ENCODE assay signal across 1 cellular context in the genomic region with DNA sequence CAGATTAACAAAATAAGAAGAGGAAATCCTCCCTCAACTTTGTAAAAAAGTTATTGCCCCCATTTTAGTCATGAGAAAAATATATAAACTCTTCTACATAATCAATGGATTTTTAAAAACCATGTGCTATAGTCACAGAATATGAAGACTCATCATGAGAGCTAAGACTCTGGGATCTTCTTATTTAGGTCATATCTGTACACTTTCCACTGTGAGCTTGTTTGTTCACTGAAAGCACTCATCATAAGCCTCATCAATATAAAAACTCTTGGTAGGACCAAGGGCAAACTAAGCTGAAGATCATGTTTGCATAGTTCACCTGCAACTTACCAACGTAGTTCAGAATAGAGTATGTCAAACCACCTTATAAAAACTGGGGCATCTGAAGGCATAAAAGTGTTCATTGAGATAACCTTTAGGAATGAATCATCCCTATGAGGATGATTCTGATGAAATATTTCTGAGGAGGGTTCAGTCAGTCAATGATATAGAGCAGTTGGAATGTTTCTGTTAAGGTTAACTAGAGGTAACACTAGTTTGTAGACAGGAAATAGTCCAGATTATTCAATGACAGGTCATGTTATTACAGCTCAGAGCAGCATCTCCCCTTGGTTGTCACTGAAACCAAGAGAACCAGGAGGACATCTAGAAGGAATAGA.
TF ChIP-seq lines count a peak whose summit lies in the region.

No MANE protein-coding gene starts in this region.

TF ChIP-seq in HepG2, 621 proteins besides CTCF, POLR2A, EP300 and RAD21 (continued from another document):
- TF ChIP-seq, protein P1, sequence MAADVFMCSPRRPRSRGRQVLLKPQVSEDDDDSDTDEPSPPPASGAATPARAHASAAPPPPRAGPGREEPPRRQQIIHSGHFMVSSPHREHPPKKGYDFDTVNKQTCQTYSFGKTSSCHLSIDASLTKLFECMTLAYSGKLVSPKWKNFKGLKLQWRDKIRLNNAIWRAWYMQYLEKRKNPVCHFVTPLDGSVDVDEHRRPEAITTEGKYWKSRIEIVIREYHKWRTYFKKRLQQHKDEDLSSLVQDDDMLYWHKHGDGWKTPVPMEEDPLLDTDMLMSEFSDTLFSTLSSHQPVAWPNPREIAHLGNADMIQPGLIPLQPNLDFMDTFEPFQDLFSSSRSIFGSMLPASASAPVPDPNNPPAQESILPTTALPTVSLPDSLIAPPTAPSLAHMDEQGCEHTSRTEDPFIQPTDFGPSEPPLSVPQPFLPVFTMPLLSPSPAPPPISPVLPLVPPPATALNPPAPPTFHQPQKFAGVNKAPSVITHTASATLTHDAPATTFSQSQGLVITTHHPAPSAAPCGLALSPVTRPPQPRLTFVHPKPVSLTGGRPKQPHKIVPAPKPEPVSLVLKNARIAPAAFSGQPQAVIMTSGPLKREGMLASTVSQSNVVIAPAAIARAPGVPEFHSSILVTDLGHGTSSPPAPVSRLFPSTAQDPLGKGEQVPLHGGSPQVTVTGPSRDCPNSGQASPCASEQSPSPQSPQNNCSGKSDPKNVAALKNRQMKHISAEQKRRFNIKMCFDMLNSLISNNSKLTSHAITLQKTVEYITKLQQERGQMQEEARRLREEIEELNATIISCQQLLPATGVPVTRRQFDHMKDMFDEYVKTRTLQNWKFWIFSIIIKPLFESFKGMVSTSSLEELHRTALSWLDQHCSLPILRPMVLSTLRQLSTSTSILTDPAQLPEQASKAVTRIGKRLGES (CRISPR knock-in tag; IDR thresholded peaks at IDR 0.05; ENCODE audit: borderline replicate concordance): no peak
- no peak for TF ChIP-seq ZNF382 (CRISPR knock-in tag; IDR thresholded peaks at IDR 0.05; ENCODE audit: borderline replicate concordance)
- TF ChIP-seq ZNF292 (CRISPR knock-in tag; IDR thresholded peaks at IDR 0.05; ENCODE audit: borderline replicate concordance, low read depth): no peak
